ENCODE assay signal across 25 cellular contexts in genomic region chr7:23076774-23077173, GRCh38. TPM values are rescaled to one million over a fixed set of nuclear protein-coding genes. Genes with fewer than 3 reads are reported as not detected.
DNase-seq lines count a peak whose midpoint lies in the region; ATAC-seq and TF ChIP-seq lines count a peak whose summit lies in the region.
"Had no signal": no experiment of that assay in that cellular context is flagged by ENCODE, and none has a peak within 500 bp of the region (broad histone marks: within the 10 kb centered on the region; RNA-seq: fewer than 3 reads in every experiment).

No MANE protein-coding gene starts in this region.

- H3K9me3 Mint-ChIP-seq in MCF 10A (ENCODE audit: unreplicated experiment) (no peaks in the 10 kb centered on the region), natural killer cell (no peaks in the 10 kb centered on the region)
- H3K9me3 Mint-ChIP-seq in stimulated activated effector memory CD8-positive, alpha-beta T cell treated with anti-CD3 and anti-CD28 coated beads, Interleukin-12 subunit alpha, Interleukin-12 subunit beta, amount 100 ng/mL, for 72 hours = no peaks in the 10 kb centered on the region
- H3K9me3 Mint-ChIP-seq: activated naive CD4-positive, alpha-beta T cell treated with anti-CD3 and anti-CD28 coated beads for 36 hours; activated T-cell treated with anti-CD3 and anti-CD28 coated beads, Interleukin-2, amount 50 U/mL, for 72 hours; CD8-positive, alpha-beta T cell; H9 had no signal

- DNase-seq in mammary epithelial cell (no peak), MCF 10A (ENCODE audit: unreplicated experiment) (no peak), coronary artery (ENCODE audit: low spot score) (no peak), right atrium auricular region (ENCODE audit: low spot score) (no peak), natural killer cell (no peak), ecto neural progenitor cell (ENCODE audit: low spot score) (no peak), midbrain (lab: John Stamatoyannopoulos, UW) (no peak)
- no peak for DNase-seq in stimulated activated effector memory CD8-positive, alpha-beta T cell treated with anti-CD3 and anti-CD28 coated beads, Interleukin-12 subunit alpha, Interleukin-12 subunit beta, amount 100 ng/mL, for 72 hours (ENCODE audit: low spot score in 2 of 2)
- DNase-seq: activated CD4-positive, alpha-beta T cell treated with anti-CD3 and anti-CD28 coated beads for 4 hours; activated naive CD4-positive, alpha-beta T cell treated with anti-CD3 and anti-CD28 coated beads for 36 hours; activated T-cell treated with anti-CD3 and anti-CD28 coated beads, Interleukin-2, amount 50 U/mL, for 72 hours; caudate nucleus; CD8-positive, alpha-beta T cell; DMS153; GF-D8; H9; head of caudate nucleus; Kasumi-1; NCI-H1048; NCI-H187; NCI-H69; psoas muscle; T-helper 2 cell had no signal

- WGBS in mammary epithelial cell (ENCODE audit: low coverage, missing lambda C conversion rate) = 36% methylated on average over 3 of the region's 3 CpGs

- H3K4me1 Mint-ChIP-seq in MCF 10A (ENCODE audit: insufficient read depth, unreplicated experiment) (peaks cover 15% of the 10 kb centered on the region), natural killer cell (no peaks in the 10 kb centered on the region)
- H3K4me1 Mint-ChIP-seq in stimulated activated effector memory CD8-positive, alpha-beta T cell treated with anti-CD3 and anti-CD28 coated beads, Interleukin-12 subunit alpha, Interleukin-12 subunit beta, amount 100 ng/mL, for 72 hours = no peaks in the 10 kb centered on the region

- H3K27me3 Mint-ChIP-seq in MCF 10A (ENCODE audit: insufficient read depth, unreplicated experiment) = no peaks in the 10 kb centered on the region
- peaks cover 10 to 26% of the 10 kb centered on the region in 2 donors for H3K27me3 Mint-ChIP-seq in natural killer cell (ENCODE audit: low read depth in 2 of 2)

- intact Hi-C loops in mammary epithelial cell (cut with micrococcal nuclease) = no loop called here
- intact Hi-C loops in MCF 10A (cut with micrococcal nuclease) = no loop called here
- intact Hi-C loops in natural killer cell (cut with micrococcal nuclease) = no loop called here

- H3K36me3 Mint-ChIP-seq in MCF 10A (ENCODE audit: insufficient read depth, unreplicated experiment) (no peaks in the 10 kb centered on the region), natural killer cell (no peaks in the 10 kb centered on the region)
- H3K36me3 Mint-ChIP-seq in stimulated activated effector memory CD8-positive, alpha-beta T cell treated with anti-CD3 and anti-CD28 coated beads, Interleukin-12 subunit alpha, Interleukin-12 subunit beta, amount 100 ng/mL, for 72 hours = no peaks in the 10 kb centered on the region
- H3K36me3 Mint-ChIP-seq: CD8-positive, alpha-beta T cell had no signal

- no peak overlapping the region for H3K9ac ChIP-seq in mammary epithelial cell (ENCODE audit: insufficient read depth, low read length)

- ATAC-seq in stimulated activated effector memory CD8-positive, alpha-beta T cell treated with anti-CD3 and anti-CD28 coated beads, Interleukin-12 subunit alpha, Interleukin-12 subunit beta, amount 100 ng/mL, for 72 hours = no peak
- ATAC-seq in natural killer cell = no peak
- ATAC-seq: activated T-cell treated with anti-CD3 and anti-CD28 coated beads, Interleukin-2, amount 50 U/mL, for 72 hours; CD8-positive, alpha-beta T cell; left lobe of liver; psoas muscle had no signal

- no peaks in the 10 kb centered on the region for H3K79me2 ChIP-seq in mammary epithelial cell (ENCODE audit: insufficient read depth, low read length)

- H3K4me1 ChIP-seq in mammary epithelial cell (ENCODE audit: insufficient read depth, low read length) (no peaks in the 10 kb centered on the region), right atrium auricular region (peaks cover 0 to 22% of the 10 kb centered on the region in 2 donors)
- H3K4me1 ChIP-seq: psoas muscle had no signal

- dilution Hi-C loops in mammary epithelial cell (cut with HindIII; ENCODE audit: low sequenced_read_pairs) = no loop called here

- H3K27me3 ChIP-seq in mammary epithelial cell (ENCODE audit: insufficient read depth, low read length) = no peaks in the 10 kb centered on the region
- H3K27me3 ChIP-seq in right atrium auricular region = no peaks in the 10 kb centered on the region

- H4K20me1 ChIP-seq in mammary epithelial cell (ENCODE audit: insufficient read depth, low read length) = no peaks in the 10 kb centered on the region

- no peak overlapping the region for H3K4me3 Mint-ChIP-seq in MCF 10A (ENCODE audit: unreplicated experiment)
- H3K4me3 Mint-ChIP-seq in stimulated activated effector memory CD8-positive, alpha-beta T cell treated with anti-CD3 and anti-CD28 coated beads, Interleukin-12 subunit alpha, Interleukin-12 subunit beta, amount 100 ng/mL, for 72 hours = no peak overlapping the region
- H3K4me3 Mint-ChIP-seq in natural killer cell = no peak overlapping the region
- H3K4me3 Mint-ChIP-seq: activated naive CD4-positive, alpha-beta T cell treated with anti-CD3 and anti-CD28 coated beads for 36 hours; activated T-cell treated with anti-CD3 and anti-CD28 coated beads, Interleukin-2, amount 50 U/mL, for 72 hours; CD8-positive, alpha-beta T cell; H9 had no signal

- POLR2A ChIA-PET in MCF 10A (lab: Yijun Ruan, JAX) = no interaction called here

- no peak overlapping the region for H3K4me3 ChIP-seq in mammary epithelial cell (replicated peaks in 1 of 3; ENCODE audit: insufficient read depth in 1 of 3, low read depth in 2 of 3, low read length in 3 of 3)
- H3K4me3 ChIP-seq in coronary artery = no peak overlapping the region
- no peak overlapping the region for H3K4me3 ChIP-seq in right atrium auricular region
- H3K4me3 ChIP-seq: psoas muscle had no signal

- CTCF ChIA-PET in mammary epithelial cell (lab: Charles Lee; ENCODE audit: low non-redundant PET) (interaction anchor here (0.5 kb wide), 1 partner anchor 335 kb away, joined by 3 read pairs; no protein-coding TSS in a partner anchor), MCF 10A (lab: Yijun Ruan, JAX) (interaction anchor here (2.1 kb wide), 1 partner anchor 21 kb away, joined by 8 read pairs; no protein-coding TSS in a partner anchor)

- no peaks in the 10 kb centered on the region for H3K36me3 ChIP-seq in mammary epithelial cell (ENCODE audit: insufficient read depth, low read length)
- no peaks in the 10 kb centered on the region for H3K36me3 ChIP-seq in right atrium auricular region

- TF ChIP-seq CTCF in mammary epithelial cell (conservative IDR thresholded peaks at IDR 0.05 in 1 of 2, IDR thresholded peaks at IDR 0.05 in 1 of 2; ENCODE audit: extremely low read depth in 1 of 2, insufficient read depth in 1 of 2, low read depth in 1 of 2, low read length in 2 of 2) (no peak), MCF 10A (IDR thresholded peaks at IDR 0.05; ENCODE audit: unreplicated experiment) (no peak), coronary artery (IDR thresholded peaks at IDR 0.05) (no peak), right atrium auricular region (IDR thresholded peaks at IDR 0.05) (no peak), natural killer cell (IDR thresholded peaks at IDR 0.05) (no peak)

- H2AFZ ChIP-seq in mammary epithelial cell (ENCODE audit: low read depth, low read length) = peak overlapping the region; percentile 18

- H3K27ac ChIP-seq in mammary epithelial cell (ENCODE audit: insufficient read depth, low read depth, low read length) = no peak overlapping the region
- H3K27ac ChIP-seq in coronary artery = peak overlapping the region; percentile 32 to 41
- H3K27ac ChIP-seq in right atrium auricular region = peak overlapping the region; percentile 9 to 84
- H3K27ac ChIP-seq: 22Rv1, psoas muscle had no signal

- BruUV-seq in mammary epithelial cell (replicated peaks; lab: Mats Ljungman, UMichigan) (no TSS peak), MCF 10A (replicated peaks; lab: Mats Ljungman, UMichigan) (no TSS peak)

- no peak overlapping the region for H3K27ac Mint-ChIP-seq in MCF 10A (ENCODE audit: low read depth, unreplicated experiment)
- H3K27ac Mint-ChIP-seq in stimulated activated effector memory CD8-positive, alpha-beta T cell treated with anti-CD3 and anti-CD28 coated beads, Interleukin-12 subunit alpha, Interleukin-12 subunit beta, amount 100 ng/mL, for 72 hours = peak overlapping the region; percentile 13
- H3K27ac Mint-ChIP-seq in natural killer cell = no peak overlapping the region
- H3K27ac Mint-ChIP-seq: activated naive CD4-positive, alpha-beta T cell treated with anti-CD3 and anti-CD28 coated beads for 36 hours; activated T-cell treated with anti-CD3 and anti-CD28 coated beads, Interleukin-2, amount 50 U/mL, for 72 hours; CD8-positive, alpha-beta T cell; H9 had no signal

- no peak overlapping the region for H3K4me2 ChIP-seq in mammary epithelial cell (ENCODE audit: insufficient read depth, low read depth, low read length)

- H3K9me3 ChIP-seq in mammary epithelial cell (replicated peaks; ENCODE audit: insufficient read depth, low read length) (no peaks in the 10 kb centered on the region), right atrium auricular region (no peaks in the 10 kb centered on the region)
- H3K9me3 ChIP-seq: psoas muscle had no signal

- in situ Hi-C loops in mammary epithelial cell (cut with MboI; ENCODE audit: low sequenced_read_pairs in 2 of 2) = no loop called here

RNA-seq across cellular contexts. Expression of gene KLHL7, which starts 28.8 kb away (rescaled TPM):
- total RNA-seq in mammary epithelial cell = 10 to 100 TPM; 33.3 to 39.2 TPM
- 24.9 TPM for polyA plus RNA-seq in mammary epithelial cell
- polyA minus RNA-seq in mammary epithelial cell = 5.9 TPM
- 17.9 and 19.1 TPM in 2 replicates for total RNA-seq in MCF 10A (2022)
- 10 to 100 TPM; 37.3 to 87.6 TPM for total RNA-seq in right atrium auricular region
- total RNA-seq in natural killer cell = 10 to 100 TPM; 13.9 to 19.1 (median 14.5) TPM
